12 cellular contexts compared by ENCODE assay signal in genomic region chr4:158786155-158786581, GRCh38. TPM values are rescaled to one million over a fixed set of nuclear protein-coding genes. Genes with fewer than 3 reads are reported as not detected.
DNase-seq lines count a peak whose midpoint lies in the region; ATAC-seq and TF ChIP-seq lines count a peak whose summit lies in the region.
"Had no signal": no experiment of that assay in that cellular context is flagged by ENCODE, and none has a peak within 500 bp of the region (broad histone marks: within the 10 kb centered on the region; RNA-seq: fewer than 3 reads in every experiment).

No MANE protein-coding gene starts in this region.

- H3K4me1 ChIP-seq in colonic mucosa (peaks cover 27% of the 10 kb centered on the region), mesenchymal stem cell (ENCODE audit: control insufficient read depth, insufficient read depth, low read depth, low read length) (peaks cover 2% of the 10 kb centered on the region), tibial artery (peaks cover 0 to 97% (median 63%) of the 10 kb centered on the region in 4 donors)

- no peak overlapping the region for H3K4me3 ChIP-seq in colonic mucosa
- H3K4me3 ChIP-seq in mesenchymal stem cell (ENCODE audit: insufficient read depth in 1 of 2, low read depth in 1 of 2, low read length in 2 of 2): peak overlapping the region in 1 of 2 experiments; percentile 45
- H3K4me3 ChIP-seq in tibial artery: no peak overlapping the region

- no peak overlapping the region for H3K14ac ChIP-seq in mesenchymal stem cell (ENCODE audit: low read length in 2 of 2)

- no peak overlapping the region for H2AFZ ChIP-seq in mesenchymal stem cell (ENCODE audit: low read depth, low read length)

- no peak overlapping the region for H3K4ac ChIP-seq in mesenchymal stem cell (ENCODE audit: low read depth in 1 of 2, low read length in 2 of 2)

- no peak overlapping the region for H3K23ac ChIP-seq in mesenchymal stem cell (ENCODE audit: low read length in 2 of 2)

- H4K8ac ChIP-seq in mesenchymal stem cell (ENCODE audit: low read length): no peak overlapping the region

- whole genome bisulfite sequencing in mesenchymal stem cell: 43% methylated on average over 2 of the region's 4 CpGs

- H2BK12ac ChIP-seq in mesenchymal stem cell (ENCODE audit: low read length in 2 of 2): no peak overlapping the region

- H3K4me2 ChIP-seq in mesenchymal stem cell (ENCODE audit: low read length, poor library complexity, severe bottlenecking): no peak overlapping the region

- H2BK15ac ChIP-seq in mesenchymal stem cell (ENCODE audit: low read depth, poor library complexity, severe bottlenecking): no peak overlapping the region

- H2BK120ac ChIP-seq in mesenchymal stem cell (ENCODE audit: low read depth, low read length): no peak overlapping the region

- no peak overlapping the region for H3K18ac ChIP-seq in mesenchymal stem cell (ENCODE audit: low read depth in 1 of 2, low read length in 2 of 2)

- H3K9ac ChIP-seq in colonic mucosa (ENCODE audit: low read depth in 2 of 2, low read length in 2 of 2): peak overlapping the region in 1 of 2 donors; percentile 38
- peak overlapping the region; percentile 86 for H3K9ac ChIP-seq in mesenchymal stem cell (ENCODE audit: low read length)

- peak overlapping the region; percentile 34 for H3K27ac ChIP-seq in colonic mucosa
- H3K27ac ChIP-seq in mesenchymal stem cell (ENCODE audit: low read length, poor library complexity, severe bottlenecking): no peak overlapping the region
- peak overlapping the region; percentile 61 to 68 for H3K27ac ChIP-seq in tibial artery

- intact Hi-C loops in colonic mucosa (cut with DNase I): no loop called here
- intact Hi-C loops in tibial artery (cut with DNase I; ENCODE audit: low total_unique reads): no loop called here

- ATAC-seq in GM19324 (IDR thresholded peaks at IDR 0.05; ENCODE audit: low FRiP score, unreplicated experiment): no peak

- peaks cover 25% of the 10 kb centered on the region for H3K79me1 ChIP-seq in mesenchymal stem cell (replicated peaks; ENCODE audit: low read length, poor library complexity, severe bottlenecking)

- peak; percentile 9 for DNase-seq in NCI-H2196 (lab: John Stamatoyannopoulos, UW; ENCODE audit: unreplicated experiment)
- no peak for DNase-seq in NCI-H2196 treated with DMSO at 0.1 percent for 48 hours (lab: John Stamatoyannopoulos, UW; ENCODE audit: unreplicated experiment)
- no peak for DNase-seq in colonic mucosa
- no peak for DNase-seq in mesenchymal stem cell
- no peak for DNase-seq in tibial artery
- DNase-seq in NCI-H526 treated with DMSO at 0.1 percent for 48 hours (lab: John Stamatoyannopoulos, UW): no peak
- DNase-seq in germinal center (ENCODE audit: low spot score): no peak
- DNase-seq: cortex of kidney, DMS79, NCI-H1417 treated with DMSO at 0.1 percent for 48 hours, trophoblast cell had no signal

- H2BK5ac ChIP-seq in mesenchymal stem cell (ENCODE audit: low read depth, low read length, poor library complexity, severe bottlenecking): no peak overlapping the region

- H3K36me3 ChIP-seq in colonic mucosa (no peaks in the 10 kb centered on the region), mesenchymal stem cell (ENCODE audit: control insufficient read depth in 1 of 2, insufficient read depth in 2 of 2, low read depth in 1 of 2, low read length in 2 of 2) (no peaks in the 10 kb centered on the region), tibial artery (no peaks in the 10 kb centered on the region)

- TF ChIP-seq CTCF in colonic mucosa (IDR thresholded peaks at IDR 0.05) (no peak), tibial artery (IDR thresholded peaks at IDR 0.05) (no peak)

- H3K9me3 ChIP-seq in colonic mucosa (no peaks in the 10 kb centered on the region), mesenchymal stem cell (ENCODE audit: control insufficient read depth, low read length) (no peaks in the 10 kb centered on the region), tibial artery (no peaks in the 10 kb centered on the region)

- H4K91ac ChIP-seq in mesenchymal stem cell (ENCODE audit: low read length): no peak overlapping the region

- no peak overlapping the region for H2AK5ac ChIP-seq in mesenchymal stem cell (ENCODE audit: low read length, severe bottlenecking)

- H3K27me3 ChIP-seq in colonic mucosa: no peaks in the 10 kb centered on the region
- no peaks in the 10 kb centered on the region for H3K27me3 ChIP-seq in mesenchymal stem cell (ENCODE audit: control insufficient read depth in 1 of 2, insufficient read depth in 1 of 2, low read length in 2 of 2)
- H3K27me3 ChIP-seq in tibial artery: no peaks in the 10 kb centered on the region

RNA-seq across cellular contexts. Expression of gene FNIP2, which starts 17.3 kb away (rescaled TPM):
- 10 to 100 TPM; 56.2 to 89.6 TPM for total RNA-seq in colonic mucosa
- 16.4 TPM for polyA plus RNA-seq in mesenchymal stem cell (2013, experiment 1 of 2)
- polyA plus RNA-seq in mesenchymal stem cell (2013, experiment 2 of 2): 18.0 TPM
